25 cellular contexts compared by ENCODE assay signal in genomic region chr3:19012846-19013245, GRCh38.
"Had no signal": no experiment of that assay in that cellular context is flagged by ENCODE, and none has a peak within 500 bp of the region (broad histone marks: within the 10 kb centered on the region; RNA-seq: fewer than 3 reads in every experiment).

No MANE protein-coding gene starts in this region.

- ATAC-seq: stimulated activated effector memory CD8-positive, alpha-beta T cell treated with anti-CD3 and anti-CD28 coated beads, Interleukin-12 subunit alpha, Interleukin-12 subunit beta, amount 100 ng/mL, for 72 hours; stimulated activated memory B cell treated with anti-CD40 and anti-IgM and Interleukin-4, amounts not matched to agents 10 μg/mL and 1 μg/mL and 100 μg/mL, for 72 hours; stimulated activated naive B cell treated with anti-CD40 and anti-IgM and Interleukin-4, amounts not matched to agents 10 μg/mL and 1 μg/mL and 100 μg/mL, for 72 hours; stimulated activated naive CD8-positive, alpha-beta T cell treated with anti-CD3 and anti-CD28 coated beads, Interleukin-15, amount 100 ng/mL, for 72 hours; stimulated activated naive CD8-positive, alpha-beta T cell treated with anti-CD3 and anti-CD28 coated beads, Interleukin-15, Interleukin-2, amounts not matched to agents 100 U/mL and 50 U/mL, for 24 hours; upper lobe of right lung had no signal

- H3K4me3 ChIP-seq: stomach, suprapubic skin, testis, thoracic aorta, thyroid gland, tibial artery, tibial nerve, transverse colon, upper lobe of left lung, upper lobe of right lung, uterus, vagina had no signal

- DNase-seq: stimulated activated CD4-positive, alpha-beta T cell treated with anti-CD3 and anti-CD28 coated beads, Interleukin-2, amount 100 ng/mL, for 48 hours; stimulated activated CD4-positive, alpha-beta T cell treated with anti-CD3 and anti-CD28 coated beads, Interleukin-4, amount 100 ng/mL, for 1 hour; stimulated activated CD4-positive, alpha-beta T cell treated with anti-CD3 and anti-CD28 coated beads, Interleukin-4, amount 100 ng/mL, for 24 hours; stimulated activated CD8-positive, alpha-beta memory T cell treated with anti-CD3 and anti-CD28 coated beads, Interleukin-4, amount 100 ng/mL, for 48 hours; stimulated activated naive B cell treated with anti-CD40 and anti-IgM and Interleukin-4, amounts not matched to agents 10 μg/mL and 1 μg/mL and 100 μg/mL, for 72 hours; stimulated activated naive CD4-positive, alpha-beta T cell; stimulated activated naive CD4-positive, alpha-beta T cell treated with Interleukin-2 at 50 U/mL for 16 hours; stimulated activated naive CD8-positive, alpha-beta T cell treated with anti-CD3 and anti-CD28 coated beads, Interleukin-15, amount 100 ng/mL, for 72 hours; stimulated activated naive CD8-positive, alpha-beta T cell treated with anti-CD3 and anti-CD28 coated beads, Interleukin-15, Interleukin-2, amounts not matched to agents 100 U/mL and 50 U/mL, for 24 hours; stomach; substantia nigra; testis; thyroid gland; tibial artery; transverse colon; trophoblast cell; upper lobe of left lung; upper lobe of right lung; uterus had no signal
